ENCODE assay signal across 8 cellular contexts in the genomic region with DNA sequence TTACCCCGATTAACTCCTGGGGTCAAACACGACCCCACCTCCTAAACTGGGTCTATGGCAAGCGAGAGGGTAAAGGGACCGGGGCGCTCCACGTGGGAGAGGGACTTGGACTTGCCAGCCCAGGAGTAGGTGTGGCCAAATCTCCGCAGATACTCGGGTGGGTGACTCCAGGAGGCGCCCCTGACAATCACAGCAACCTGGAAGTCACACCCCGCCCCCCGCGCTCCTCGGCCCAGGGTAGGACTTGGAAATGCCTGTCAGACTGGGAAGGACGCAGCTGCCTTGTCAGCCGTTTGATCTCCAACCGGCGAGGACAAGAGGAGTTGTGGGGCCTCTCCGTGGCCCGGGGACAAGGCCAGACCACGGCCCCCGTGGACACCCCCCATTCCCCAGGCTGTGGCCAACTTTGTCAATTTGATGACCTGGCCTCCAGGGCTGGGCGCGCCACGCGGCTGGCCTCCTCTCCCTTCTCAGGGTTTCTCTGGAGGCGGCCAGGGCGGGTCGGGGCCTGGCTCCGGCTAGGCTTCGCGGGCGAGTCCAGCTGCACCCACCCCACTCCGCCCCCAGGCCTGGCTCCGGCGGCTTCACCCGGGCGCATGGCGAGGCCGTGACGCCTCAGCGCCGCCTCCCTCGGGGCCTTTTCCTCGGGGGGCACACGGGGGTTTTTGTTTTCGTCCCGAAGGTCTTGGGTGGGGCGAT. TPM values are rescaled to one million over a fixed set of nuclear protein-coding genes. Genes with fewer than 3 reads are reported as not detected.
DNase-seq lines count a peak whose midpoint lies in the region; ATAC-seq and TF ChIP-seq lines count a peak whose summit lies in the region.

No MANE protein-coding gene starts in this region.

- TF ChIP-seq CTCF in ascending aorta (IDR thresholded peaks at IDR 0.05) = no peak

- DNase-seq in Daoy (ENCODE audit: low read depth) (peak; percentile 85), NCI-H345 treated with DMSO at 0.1 percent for 48 hours (lab: John Stamatoyannopoulos, UW; ENCODE audit: unreplicated experiment) (peak; percentile 80), ascending aorta (ENCODE audit: low spot score in 2 of 2) (peak in 1 of 2 donors; percentile 64), myocyte (ENCODE audit: low read depth) (peak; percentile 4), 8988T (no peak), RPMI8226 (no peak)

- H3K4me1 ChIP-seq in ascending aorta = peaks cover 13 to 25% of the 10 kb centered on the region in 2 donors

- no peak overlapping the region for H3K27ac ChIP-seq in ascending aorta

- no peaks in the 10 kb centered on the region for H3K9me3 ChIP-seq in ascending aorta

- H3K4me3 ChIP-seq in ascending aorta = peak overlapping the region; percentile 23 to 34

- intact Hi-C loops in ascending aorta (cut with DNase I) = no loop called here

- ATAC-seq in HG03565 (IDR thresholded peaks at IDR 0.05; ENCODE audit: unreplicated experiment) (no peak), GM18520 (IDR thresholded peaks at IDR 0.05; ENCODE audit: unreplicated experiment) (no peak)

- no peaks in the 10 kb centered on the region for H3K36me3 ChIP-seq in ascending aorta

- peaks cover 37% of the 10 kb centered on the region for H3K27me3 ChIP-seq in ascending aorta

RNA-seq across cellular contexts. Expression of a gene that starts 1.2 kb away (rescaled TPM):
- 2.9 and 4.4 TPM in 2 replicates for total RNA-seq in Daoy (2014; rRNA removed; shearing (Covaris generic))
- total RNA-seq in ascending aorta (0.85 TPM), myocyte (0.03 and 0.05 TPM in 2 replicates)
- not detected for polyA plus RNA-seq in myocyte (2012)

Comparison
In these comparisons a context has a peak if more than half of its experiments do, and no peak if none do; other contexts are left out.
1. DNase-seq: peak in Daoy (single experiment), NCI-H345 treated with DMSO at 0.1 percent for 48 hours (single experiment) and myocyte (single experiment); none in 8988T (single experiment) and RPMI8226 (single experiment).